Comparison of ENCODE assay signal across 9 cellular contexts in genomic region chr1:190183588-190183987, GRCh38.
"Had no signal": no experiment of that assay in that cellular context is flagged by ENCODE, and none has a peak within 500 bp of the region (broad histone marks: within the 10 kb centered on the region; RNA-seq: fewer than 3 reads in every experiment).

No MANE protein-coding gene starts in this region.

- H3K36me3 Mint-ChIP-seq: IgD-negative memory B cell had no signal

- H3K27ac Mint-ChIP-seq: IgD-negative memory B cell had no signal

- H3K27ac ChIP-seq: HL-60, KMS-11 had no signal

- H3K4me3 Mint-ChIP-seq: IgD-negative memory B cell had no signal

- H3K9ac ChIP-seq: KMS-11 had no signal

- H3K4me1 Mint-ChIP-seq: IgD-negative memory B cell had no signal

- H3K4me2 ChIP-seq: KMS-11 had no signal

- DNase-seq: IMR-90, KBM-7, KG1 had no signal

- ATAC-seq: HepG2, K562 had no signal

- H3K27me3 Mint-ChIP-seq: IgD-negative memory B cell had no signal

- FAIRE-seq: HepG2, HTR-8/SVneo, K562 had no signal

- H3K4me3 ChIP-seq: K562 had no signal
